ENCODE assay signal across 1 cellular context in genomic region chr1:41870076-41870562, GRCh38.
TF ChIP-seq lines count a peak whose summit lies in the region.

No MANE protein-coding gene starts in this region.

TF ChIP-seq in GM23338, 12 proteins besides CTCF, POLR2A, EP300 and RAD21 (continued from another document):
- TF ChIP-seq, protein P1, sequence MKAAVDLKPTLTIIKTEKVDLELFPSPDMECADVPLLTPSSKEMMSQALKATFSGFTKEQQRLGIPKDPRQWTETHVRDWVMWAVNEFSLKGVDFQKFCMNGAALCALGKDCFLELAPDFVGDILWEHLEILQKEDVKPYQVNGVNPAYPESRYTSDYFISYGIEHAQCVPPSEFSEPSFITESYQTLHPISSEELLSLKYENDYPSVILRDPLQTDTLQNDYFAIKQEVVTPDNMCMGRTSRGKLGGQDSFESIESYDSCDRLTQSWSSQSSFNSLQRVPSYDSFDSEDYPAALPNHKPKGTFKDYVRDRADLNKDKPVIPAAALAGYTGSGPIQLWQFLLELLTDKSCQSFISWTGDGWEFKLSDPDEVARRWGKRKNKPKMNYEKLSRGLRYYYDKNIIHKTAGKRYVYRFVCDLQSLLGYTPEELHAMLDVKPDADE (IDR thresholded peaks at IDR 0.05): no peak
- no peak for TF ChIP-seq EZH2 (IDR thresholded peaks at IDR 0.05; ENCODE audit: low read depth, unreplicated experiment)
- no peak for TF ChIP-seq ZNF331 (CRISPR knock-in tag; IDR thresholded peaks at IDR 0.05; ENCODE audit: low read depth)
- no peak for TF ChIP-seq CREB1 (CRISPR knock-in tag; IDR thresholded peaks at IDR 0.05; ENCODE audit: low read depth)
- TF ChIP-seq ZNF114 (CRISPR knock-in tag; IDR thresholded peaks at IDR 0.05): no peak
- TF ChIP-seq JUNB (IDR thresholded peaks at IDR 0.05; ENCODE audit: unreplicated experiment): no peak
- TF ChIP-seq EZH2phosphoT487 (IDR thresholded peaks at IDR 0.05; ENCODE audit: unreplicated experiment): no peak
- no peak for TF ChIP-seq POLR2AphosphoS5 (IDR thresholded peaks at IDR 0.05; ENCODE audit: low read depth)
- no peak for TF ChIP-seq NANOG (IDR thresholded peaks at IDR 0.05; ENCODE audit: borderline replicate concordance)
- TF ChIP-seq, protein P2, sequence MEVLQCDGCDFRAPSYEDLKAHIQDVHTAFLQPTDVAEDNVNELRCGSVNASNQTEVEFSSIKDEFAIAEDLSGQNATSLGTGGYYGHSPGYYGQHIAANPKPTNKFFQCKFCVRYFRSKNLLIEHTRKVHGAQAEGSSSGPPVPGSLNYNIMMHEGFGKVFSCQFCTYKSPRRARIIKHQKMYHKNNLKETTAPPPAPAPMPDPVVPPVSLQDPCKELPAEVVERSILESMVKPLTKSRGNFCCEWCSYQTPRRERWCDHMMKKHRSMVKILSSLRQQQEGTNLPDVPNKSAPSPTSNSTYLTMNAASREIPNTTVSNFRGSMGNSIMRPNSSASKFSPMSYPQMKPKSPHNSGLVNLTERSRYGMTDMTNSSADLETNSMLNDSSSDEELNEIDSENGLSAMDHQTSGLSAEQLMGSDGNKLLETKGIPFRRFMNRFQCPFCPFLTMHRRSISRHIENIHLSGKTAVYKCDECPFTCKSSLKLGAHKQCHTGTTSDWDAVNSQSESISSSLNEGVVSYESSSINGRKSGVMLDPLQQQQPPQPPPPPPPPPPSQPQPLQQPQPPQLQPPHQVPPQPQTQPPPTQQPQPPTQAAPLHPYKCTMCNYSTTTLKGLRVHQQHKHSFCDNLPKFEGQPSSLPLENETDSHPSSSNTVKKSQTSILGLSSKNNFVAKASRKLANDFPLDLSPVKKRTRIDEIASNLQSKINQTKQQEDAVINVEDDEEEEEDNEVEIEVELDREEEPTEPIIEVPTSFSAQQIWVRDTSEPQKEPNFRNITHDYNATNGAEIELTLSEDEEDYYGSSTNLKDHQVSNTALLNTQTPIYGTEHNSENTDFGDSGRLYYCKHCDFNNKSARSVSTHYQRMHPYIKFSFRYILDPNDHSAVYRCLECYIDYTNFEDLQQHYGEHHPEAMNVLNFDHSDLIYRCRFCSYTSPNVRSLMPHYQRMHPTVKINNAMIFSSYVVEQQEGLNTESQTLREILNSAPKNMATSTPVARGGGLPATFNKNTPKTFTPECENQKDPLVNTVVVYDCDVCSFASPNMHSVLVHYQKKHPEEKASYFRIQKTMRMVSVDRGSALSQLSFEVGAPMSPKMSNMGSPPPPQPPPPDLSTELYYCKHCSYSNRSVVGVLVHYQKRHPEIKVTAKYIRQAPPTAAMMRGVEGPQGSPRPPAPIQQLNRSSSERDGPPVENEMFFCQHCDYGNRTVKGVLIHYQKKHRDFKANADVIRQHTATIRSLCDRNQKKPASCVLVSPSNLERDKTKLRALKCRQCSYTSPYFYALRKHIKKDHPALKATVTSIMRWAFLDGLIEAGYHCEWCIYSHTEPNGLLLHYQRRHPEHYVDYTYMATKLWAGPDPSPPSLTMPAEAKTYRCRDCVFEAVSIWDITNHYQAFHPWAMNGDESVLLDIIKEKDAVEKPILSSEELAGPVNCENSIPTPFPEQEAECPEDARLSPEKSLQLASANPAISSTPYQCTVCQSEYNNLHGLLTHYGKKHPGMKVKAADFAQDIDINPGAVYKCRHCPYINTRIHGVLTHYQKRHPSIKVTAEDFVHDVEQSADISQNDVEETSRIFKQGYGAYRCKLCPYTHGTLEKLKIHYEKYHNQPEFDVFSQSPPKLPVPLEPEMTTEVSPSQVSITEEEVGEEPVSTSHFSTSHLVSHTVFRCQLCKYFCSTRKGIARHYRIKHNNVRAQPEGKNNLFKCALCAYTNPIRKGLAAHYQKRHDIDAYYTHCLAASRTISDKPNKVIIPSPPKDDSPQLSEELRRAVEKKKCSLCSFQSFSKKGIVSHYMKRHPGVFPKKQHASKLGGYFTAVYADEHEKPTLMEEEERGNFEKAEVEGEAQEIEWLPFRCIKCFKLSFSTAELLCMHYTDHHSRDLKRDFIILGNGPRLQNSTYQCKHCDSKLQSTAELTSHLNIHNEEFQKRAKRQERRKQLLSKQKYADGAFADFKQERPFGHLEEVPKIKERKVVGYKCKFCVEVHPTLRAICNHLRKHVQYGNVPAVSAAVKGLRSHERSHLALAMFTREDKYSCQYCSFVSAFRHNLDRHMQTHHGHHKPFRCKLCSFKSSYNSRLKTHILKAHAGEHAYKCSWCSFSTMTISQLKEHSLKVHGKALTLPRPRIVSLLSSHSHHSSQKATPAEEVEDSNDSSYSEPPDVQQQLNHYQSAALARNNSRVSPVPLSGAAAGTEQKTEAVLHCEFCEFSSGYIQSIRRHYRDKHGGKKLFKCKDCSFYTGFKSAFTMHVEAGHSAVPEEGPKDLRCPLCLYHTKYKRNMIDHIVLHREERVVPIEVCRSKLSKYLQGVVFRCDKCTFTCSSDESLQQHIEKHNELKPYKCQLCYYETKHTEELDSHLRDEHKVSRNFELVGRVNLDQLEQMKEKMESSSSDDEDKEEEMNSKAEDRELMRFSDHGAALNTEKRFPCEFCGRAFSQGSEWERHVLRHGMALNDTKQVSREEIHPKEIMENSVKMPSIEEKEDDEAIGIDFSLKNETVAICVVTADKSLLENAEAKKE (CRISPR knock-in tag; IDR thresholded peaks at IDR 0.05): no peak
- TF ChIP-seq STAT1 (IDR thresholded peaks at IDR 0.05; ENCODE audit: unreplicated experiment): no peak
